In genomic region chrX:23344208-23344903, GRCh38 we compare ENCODE assay signal across 19 cellular contexts. TPM values are rescaled to one million over a fixed set of nuclear protein-coding genes. Genes with fewer than 3 reads are reported as not detected.
"Had no signal": no experiment of that assay in that cellular context is flagged by ENCODE, and none has a peak within 500 bp of the region (broad histone marks: within the 10 kb centered on the region; RNA-seq: fewer than 3 reads in every experiment).

No MANE protein-coding gene starts in this region.

- H3K79me2 ChIP-seq: parathyroid adenoma had no signal

- H3K36me3 ChIP-seq: breast epithelium, esophagus muscularis mucosa, neural progenitor cell, thoracic aorta, uterus had no signal

- H3K4me2 ChIP-seq: neural progenitor cell had no signal

- H3K27ac Mint-ChIP-seq: activated naive CD4-positive, alpha-beta T cell treated with anti-CD3 and anti-CD28 coated beads, Interleukin-2, amount 50 U/mL, for 72 hours; activated T-cell treated with anti-CD3 and anti-CD28 coated beads, Interleukin-2, amount 50 U/mL, for 24 hours; neural progenitor cell; stimulated activated naive CD8-positive, alpha-beta T cell treated with anti-CD3 and anti-CD28 coated beads, Interleukin-15, Interleukin-2, amounts not matched to agents 100 ng/mL and 50 ng/mL, for 24 hours had no signal

- H3K9me3 Mint-ChIP-seq: activated naive CD4-positive, alpha-beta T cell treated with anti-CD3 and anti-CD28 coated beads, Interleukin-2, amount 50 U/mL, for 72 hours; activated T-cell treated with anti-CD3 and anti-CD28 coated beads, Interleukin-2, amount 50 U/mL, for 24 hours; neural progenitor cell had no signal

- H3K36me3 Mint-ChIP-seq: activated naive CD4-positive, alpha-beta T cell treated with anti-CD3 and anti-CD28 coated beads, Interleukin-2, amount 50 U/mL, for 72 hours; neural progenitor cell had no signal

- ATAC-seq: activated CD4-positive, CD25-positive, alpha-beta regulatory T cell treated with anti-CD3 and anti-CD28 coated beads, Interleukin-2, amount 50 U/mL, for 24 hours had no signal

- H3K4me3 ChIP-seq: breast epithelium, esophagus muscularis mucosa, neural progenitor cell, thoracic aorta, uterus had no signal

- H3K27me3 ChIP-seq: esophagus muscularis mucosa, neural progenitor cell had no signal

- DNase-seq: activated effector memory CD4-positive, alpha-beta T cell treated with anti-CD3 and anti-CD28 coated beads, Interleukin-2, amount 50 U/mL, for 16 hours; activated T-cell treated with anti-CD3 and anti-CD28 coated beads, Interleukin-2, amount 50 U/mL, for 24 hours; amygdala; head of caudate nucleus; kidney; stimulated activated CD4-positive, alpha-beta T cell treated with anti-CD3 and anti-CD28 coated beads, Interleukin-4, amount 100 ng/mL, for 1 hour; stimulated activated CD8-positive, alpha-beta memory T cell treated with anti-CD3 and anti-CD28 coated beads, Interleukin-4, amount 100 ng/mL, for 48 hours; T-helper 2 cell; uterus had no signal

- H3K4me1 ChIP-seq: breast epithelium, neural progenitor cell, parathyroid adenoma, uterus had no signal

- FAIRE-seq: kidney had no signal

- H3K27ac ChIP-seq: breast epithelium, esophagus muscularis mucosa, neural progenitor cell, parathyroid adenoma, thoracic aorta, uterus had no signal

- H3K4me3 Mint-ChIP-seq: activated T-cell treated with anti-CD3 and anti-CD28 coated beads, Interleukin-2, amount 50 U/mL, for 24 hours; neural progenitor cell; stimulated activated naive CD8-positive, alpha-beta T cell treated with anti-CD3 and anti-CD28 coated beads, Interleukin-15, Interleukin-2, amounts not matched to agents 100 ng/mL and 50 ng/mL, for 24 hours had no signal

- H3K9me3 ChIP-seq: breast epithelium, esophagus muscularis mucosa, thoracic aorta, uterus had no signal

- H3K9ac ChIP-seq: neural progenitor cell, parathyroid adenoma had no signal

- H2AFZ ChIP-seq: neural progenitor cell, parathyroid adenoma had no signal

RNA-seq across cellular contexts. Expression of gene PTCHD1, which starts 9.7 kb away (rescaled TPM):
- total RNA-seq: activated naive CD4-positive, alpha-beta T cell treated with anti-CD3 and anti-CD28 coated beads, Interleukin-2, amount 50 U/mL, for 72 hours; fibroblast of villous mesenchyme; renal cortical epithelial cell had no signal
